ENCODE assay signal across 13 cellular contexts in genomic region chr17:77055453-77055852, GRCh38.
"Had no signal": no experiment of that assay in that cellular context is flagged by ENCODE, and none has a peak within 500 bp of the region (broad histone marks: within the 10 kb centered on the region; RNA-seq: fewer than 3 reads in every experiment).

No MANE protein-coding gene starts in this region.

- H3K27me3 ChIP-seq: body of pancreas, right atrium auricular region had no signal

- H3K27ac ChIP-seq: body of pancreas, coronary artery, gastroesophageal sphincter, right atrium auricular region, spleen, suprapubic skin, tibial artery had no signal

- H3K4me1 Mint-ChIP-seq: immature natural killer cell had no signal

- ATAC-seq: gastroesophageal sphincter had no signal

- DNase-seq: aorta, kidney, tibial artery had no signal

- H3K4me1 ChIP-seq: body of pancreas, gastroesophageal sphincter, right atrium auricular region, suprapubic skin, tibial artery had no signal

- H3K4me3 Mint-ChIP-seq: activated B cell treated with CpG ODN at 0.5 μM for 24 hours; activated naive CD8-positive, alpha-beta T cell; activated T-cell treated with anti-CD3 and anti-CD28 coated beads, Interleukin-2, amount 50 U/mL, for 72 hours; immature natural killer cell had no signal

- H3K27ac Mint-ChIP-seq: activated B cell treated with CpG ODN at 0.5 μM for 24 hours; activated T-cell treated with anti-CD3 and anti-CD28 coated beads, Interleukin-2, amount 50 U/mL, for 72 hours; immature natural killer cell had no signal

- H3K4me3 ChIP-seq: body of pancreas, coronary artery, gastroesophageal sphincter, right atrium auricular region, spleen, suprapubic skin, tibial artery had no signal

- H3K36me3 Mint-ChIP-seq: activated naive CD8-positive, alpha-beta T cell; immature natural killer cell had no signal

- H3K9me3 Mint-ChIP-seq: activated B cell treated with CpG ODN at 0.5 μM for 24 hours; activated T-cell treated with anti-CD3 and anti-CD28 coated beads, Interleukin-2, amount 50 U/mL, for 72 hours; immature natural killer cell had no signal

- H3K36me3 ChIP-seq: gastroesophageal sphincter, right atrium auricular region, spleen, suprapubic skin, tibial artery had no signal

- FAIRE-seq: kidney had no signal

- H3K9me3 ChIP-seq: body of pancreas, gastroesophageal sphincter, right atrium auricular region, spleen, suprapubic skin, tibial artery had no signal
